13 cellular contexts compared by ENCODE assay signal in the genomic region with DNA sequence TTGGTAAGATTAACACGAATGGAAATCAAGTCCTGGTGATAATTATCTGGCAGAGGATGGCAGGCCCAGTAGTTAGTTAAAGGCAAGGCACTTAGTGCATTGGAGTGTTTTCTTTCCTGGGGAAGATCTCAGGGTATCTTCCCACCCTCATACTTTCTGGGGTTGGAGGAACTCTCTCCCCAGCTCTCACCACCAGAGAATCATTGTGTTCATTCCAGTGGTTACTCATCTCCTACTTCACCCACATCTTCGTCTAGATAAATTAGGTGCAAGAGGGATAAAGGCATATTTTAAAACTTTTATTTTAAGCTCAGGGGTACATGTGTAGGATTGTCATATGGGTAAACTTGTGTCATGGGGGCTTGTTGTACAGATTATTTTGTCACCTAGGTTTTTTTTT.
"Had no signal": no experiment of that assay in that cellular context is flagged by ENCODE, and none has a peak within 500 bp of the region (broad histone marks: within the 10 kb centered on the region; RNA-seq: fewer than 3 reads in every experiment).

No MANE protein-coding gene starts in this region.

- H3K4me3 ChIP-seq: esophagus muscularis mucosa, heart left ventricle, left ventricle myocardium inferior, ovary, sigmoid colon, stomach, thoracic aorta had no signal

- DNase-seq: activated CD4-positive, alpha-beta T cell treated with anti-CD3 and anti-CD28 coated beads, Interleukin-2, amount 50 U/mL, for 1 hour; activated effector memory CD4-positive, alpha-beta T cell treated with Interleukin-2 at 50 U/mL for 16 hours; activated T-cell treated with anti-CD3 and anti-CD28 coated beads, Interleukin-2, amount 50 U/mL, for 24 hours; heart left ventricle; islet precursor cell; left ventricle myocardium inferior; mesendoderm; ovary; sigmoid colon; stomach; T-helper 17 cell had no signal

- H3K36me3 ChIP-seq: esophagus muscularis mucosa, heart left ventricle, left ventricle myocardium inferior, ovary, sigmoid colon, stomach, thoracic aorta had no signal

- H3K4me1 ChIP-seq: esophagus muscularis mucosa, sigmoid colon, stomach had no signal

- H3K9me3 ChIP-seq: esophagus muscularis mucosa, heart left ventricle, left ventricle myocardium inferior, ovary, sigmoid colon, stomach, thoracic aorta had no signal

- H3K27ac ChIP-seq: esophagus muscularis mucosa, heart left ventricle, left ventricle myocardium inferior, ovary, sigmoid colon, stomach, thoracic aorta had no signal

- H3K27me3 ChIP-seq: esophagus muscularis mucosa, heart left ventricle, ovary, sigmoid colon, stomach had no signal

- ATAC-seq: heart left ventricle, T-helper 17 cell had no signal
